In genomic region chr11:92026664-92027063, GRCh38 we compare ENCODE assay signal across 17 cellular contexts.
DNase-seq lines count a peak whose midpoint lies in the region; TF ChIP-seq lines count a peak whose summit lies in the region.
"Had no signal": no experiment of that assay in that cellular context is flagged by ENCODE, and none has a peak within 500 bp of the region (broad histone marks: within the 10 kb centered on the region; RNA-seq: fewer than 3 reads in every experiment).

No MANE protein-coding gene starts in this region.

- H4K20me1 ChIP-seq in Karpas-422 (ENCODE audit: insufficient read depth, low read depth, low read length) = no peaks in the 10 kb centered on the region
- H4K20me1 ChIP-seq: BLaER1 had no signal

- H3K27me3 Mint-ChIP-seq in chondrocyte (ENCODE audit: low read depth) (no peaks in the 10 kb centered on the region), neural crest cell (ENCODE audit: low read depth) (no peaks in the 10 kb centered on the region)
- H3K27me3 Mint-ChIP-seq: CD8-positive, alpha-beta memory T cell had no signal

- TF ChIP-seq CTCF in 22Rv1 (IDR thresholded peaks at IDR 0.05) (no peak), chondrocyte (IDR thresholded peaks at IDR 0.05) (no peak), neural crest cell (conservative IDR thresholded peaks at IDR 0.05) (no peak)

- H3K4me3 ChIP-seq in HUES48 (ENCODE audit: low read depth, low read length) = peak overlapping the region; percentile 52
- H3K4me3 ChIP-seq in Karpas-422 (ENCODE audit: low read length) = no peak overlapping the region
- H3K4me3 ChIP-seq: BLaER1, HAP-1, Peyer's patch, SK-N-MC had no signal

- no peaks in the 10 kb centered on the region for H3K79me2 ChIP-seq in Karpas-422 (ENCODE audit: low read length)

- H3K4me2 ChIP-seq in Karpas-422 (ENCODE audit: low read depth, low read length, poor library complexity, severe bottlenecking) = no peak overlapping the region
- H3K4me2 ChIP-seq: BLaER1 had no signal

- H3K4me3 Mint-ChIP-seq in chondrocyte (ENCODE audit: unreplicated experiment) = peak overlapping the region; percentile 64
- H3K4me3 Mint-ChIP-seq in neural crest cell = peak overlapping the region; percentile 66
- H3K4me3 Mint-ChIP-seq: CD8-positive, alpha-beta memory T cell had no signal

- no peaks in the 10 kb centered on the region for H3K4me1 Mint-ChIP-seq in chondrocyte (ENCODE audit: low read depth)
- H3K4me1 Mint-ChIP-seq in neural crest cell = no peaks in the 10 kb centered on the region
- H3K4me1 Mint-ChIP-seq: CD8-positive, alpha-beta memory T cell had no signal

- H3K9me3 Mint-ChIP-seq in chondrocyte (ENCODE audit: low read depth) = peaks cover 6% of the 10 kb centered on the region
- H3K9me3 Mint-ChIP-seq in neural crest cell = peaks cover 3% of the 10 kb centered on the region

- no peaks in the 10 kb centered on the region for H3K36me3 Mint-ChIP-seq in chondrocyte (ENCODE audit: low read depth)
- H3K36me3 Mint-ChIP-seq in neural crest cell (ENCODE audit: low read depth) = peaks cover 2% of the 10 kb centered on the region
- H3K36me3 Mint-ChIP-seq: CD8-positive, alpha-beta memory T cell had no signal

- peak overlapping the region; percentile 44 for H3K27ac ChIP-seq in 22Rv1
- H3K27ac ChIP-seq in HUES48 (ENCODE audit: low read depth, low read length) = no peak overlapping the region
- no peak overlapping the region for H3K27ac ChIP-seq in Karpas-422 (ENCODE audit: low read length)
- H3K27ac ChIP-seq: BLaER1, Peyer's patch, SK-N-MC had no signal

- no peak overlapping the region for H2AFZ ChIP-seq in Karpas-422 (ENCODE audit: low read length)

- no peak for DNase-seq in chondrocyte (ENCODE audit: low spot score)
- no peak for DNase-seq in neural crest cell (ENCODE audit: low read depth, low spot score)
- no peak for DNase-seq in middle frontal gyrus (ENCODE audit: extremely low spot score, low spot score)
- DNase-seq in Karpas-422 = no peak
- DNase-seq in NCI-H1105 (lab: John Stamatoyannopoulos, UW) = no peak
- DNase-seq in DMS79 (lab: John Stamatoyannopoulos, UW) = no peak
- DNase-seq: CD8-positive, alpha-beta memory T cell; DMS79 treated with DMSO at 0.1 percent for 48 hours; GF-D8; NCI-H2081 treated with DMSO at 0.1 percent for 48 hours; NCI-H510A; Peyer's patch had no signal

- H3K36me3 ChIP-seq in HUES48 (ENCODE audit: control insufficient read depth, insufficient read depth, low read length) (no peaks in the 10 kb centered on the region), Karpas-422 (ENCODE audit: insufficient read depth, low read length) (no peaks in the 10 kb centered on the region)
- H3K36me3 ChIP-seq: BLaER1, HAP-1, Peyer's patch had no signal

- H3K9me2 ChIP-seq in Karpas-422 (replicated peaks; ENCODE audit: insufficient read depth, low read length) = no peaks in the 10 kb centered on the region

- no peaks in the 10 kb centered on the region for H3K27me3 ChIP-seq in HUES48 (ENCODE audit: control insufficient read depth, insufficient read depth, low read length)
- no peaks in the 10 kb centered on the region for H3K27me3 ChIP-seq in Karpas-422 (ENCODE audit: low read length)
- H3K27me3 ChIP-seq: BLaER1, Peyer's patch had no signal

- no peak overlapping the region for H3K27ac Mint-ChIP-seq in chondrocyte (ENCODE audit: unreplicated experiment)
- no peak overlapping the region for H3K27ac Mint-ChIP-seq in neural crest cell (ENCODE audit: unreplicated experiment)
- H3K27ac Mint-ChIP-seq: CD8-positive, alpha-beta memory T cell had no signal

- H3K9ac ChIP-seq in HUES48 (ENCODE audit: low read depth, low read length) (no peak overlapping the region), Karpas-422 (ENCODE audit: low read length) (no peak overlapping the region)
- H3K9ac ChIP-seq: BLaER1 had no signal

- H3K9me3 ChIP-seq in HUES48 (ENCODE audit: control insufficient read depth, insufficient read depth, low read length) = no peaks in the 10 kb centered on the region
- H3K9me3 ChIP-seq in Karpas-422 (ENCODE audit: low read length) = peaks cover 42% of the 10 kb centered on the region
- H3K9me3 ChIP-seq: BLaER1, HAP-1, Peyer's patch had no signal

- H3K4me1 ChIP-seq in HUES48 (ENCODE audit: control insufficient read depth, insufficient read depth, low read length) = no peaks in the 10 kb centered on the region
- H3K4me1 ChIP-seq in Karpas-422 (ENCODE audit: low read length) = no peaks in the 10 kb centered on the region
- H3K4me1 ChIP-seq: BLaER1, HAP-1, Peyer's patch had no signal
